Comparison of ENCODE assay signal across 18 cellular contexts in the genomic region with DNA sequence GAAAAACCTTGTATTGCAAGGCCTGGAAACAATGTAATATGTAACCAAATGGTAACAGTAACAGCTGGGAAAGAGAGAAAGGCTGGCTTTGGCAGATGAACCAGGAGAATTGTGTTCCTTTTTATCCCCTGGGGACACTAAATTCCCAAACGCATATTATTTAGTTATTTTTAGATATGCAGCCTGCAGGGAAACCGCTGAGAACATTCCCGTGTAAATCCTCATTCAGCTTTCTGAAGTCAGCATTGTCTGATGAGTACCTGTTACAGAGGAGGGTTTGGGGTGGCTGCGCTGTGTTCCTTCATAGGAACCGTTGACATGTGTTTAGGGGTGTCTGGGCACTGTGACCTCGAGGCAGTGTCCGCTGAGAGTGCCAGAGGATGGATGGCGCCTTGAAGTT.
DNase-seq lines count a peak whose midpoint lies in the region; TF ChIP-seq lines count a peak whose summit lies in the region.
"Had no signal": no experiment of that assay in that cellular context is flagged by ENCODE, and none has a peak within 500 bp of the region (broad histone marks: within the 10 kb centered on the region; RNA-seq: fewer than 3 reads in every experiment).

No MANE protein-coding gene starts in this region.

- H3K4me3 ChIP-seq in fibroblast of mammary gland (ENCODE audit: control insufficient read depth, low read depth, low read length) (no peak overlapping the region), mesendoderm (ENCODE audit: low read length) (no peak overlapping the region), testis (no peak overlapping the region)

- H2AK5ac ChIP-seq in mesendoderm (ENCODE audit: low read length), result no peak overlapping the region

- H4K5ac ChIP-seq in mesendoderm (ENCODE audit: low read length), result no peak overlapping the region

- H3K27me3 ChIP-seq in mesendoderm (ENCODE audit: insufficient read depth, low read length, poor library complexity) (no peaks in the 10 kb centered on the region), testis (no peaks in the 10 kb centered on the region)

- H3K27me3 Mint-ChIP-seq in CD14-positive monocyte (ENCODE audit: low read depth in 3 of 3), result peaks cover 1 to 3% (median 2%) of the 10 kb centered on the region in 3 donors

- H3K36me3 Mint-ChIP-seq in CD14-positive monocyte, result no peaks in the 10 kb centered on the region
- H3K36me3 Mint-ChIP-seq: CD4-positive, alpha-beta memory T cell; naive thymus-derived CD8-positive, alpha-beta T cell had no signal

- no peak overlapping the region for H3K23ac ChIP-seq in mesendoderm (ENCODE audit: low read length)

- no peak for TF ChIP-seq POLR2A in testis (IDR thresholded peaks at IDR 0.05)

- H3K4ac ChIP-seq in mesendoderm (ENCODE audit: low read depth, low read length), result no peak overlapping the region

- H3K9me3 ChIP-seq in testis, result no peaks in the 10 kb centered on the region

- intact Hi-C loops in testis (cut with DNase I; ENCODE audit: low total_unique reads), result no loop called here
- intact Hi-C loops in CD14-positive monocyte (cut with micrococcal nuclease), result no loop called here

- no peak overlapping the region for H3K9ac ChIP-seq in mesendoderm (ENCODE audit: low read length)

- H3K79me2 ChIP-seq in mesendoderm (ENCODE audit: control insufficient read depth, insufficient read depth, low read length), result no peaks in the 10 kb centered on the region

- peak; percentile 6 for DNase-seq in RPMI7951 (ENCODE audit: low read depth)
- DNase-seq in fibroblast of mammary gland (ENCODE audit: low read depth), result peak; percentile 44
- DNase-seq in mesendoderm, result no peak
- peak; percentile 66 for DNase-seq in testis
- no peak for DNase-seq in HuH-7.5 (ENCODE audit: low spot score)
- DNase-seq in germinal center (ENCODE audit: low spot score), result no peak
- DNase-seq in CD14-positive monocyte (ENCODE audit: low spot score), result no peak
- no peak for DNase-seq in HuH-7 (ENCODE audit: low spot score)
- DNase-seq: CD4-positive, alpha-beta memory T cell; central memory CD4-positive, alpha-beta T cell; effector CD4-positive, alpha-beta T cell; hippocampal formation; KBM-7; naive thymus-derived CD8-positive, alpha-beta T cell; NCI-H1694 treated with DMSO at 0.1 percent for 48 hours; posterior cingulate gyrus; stimulated activated CD4-positive, alpha-beta T cell treated with anti-CD3 and anti-CD28 coated beads, Interleukin-4, amount 100 ng/mL, for 24 hours had no signal

- H3K27ac Mint-ChIP-seq in CD14-positive monocyte, result no peak overlapping the region
- H3K27ac Mint-ChIP-seq: activated T-helper 17 cell treated with anti-CD3 and anti-CD28 coated beads, Interleukin-2, amount 50 U/mL, for 72 hours; CD4-positive, alpha-beta memory T cell; naive thymus-derived CD8-positive, alpha-beta T cell had no signal

- H3K79me1 ChIP-seq in mesendoderm (ENCODE audit: low read length), result no peaks in the 10 kb centered on the region

- WGBS in mesendoderm (ENCODE audit: extremely low coverage, insufficient coverage, low lambda C conversion rate), result no CpG with 5 or more reads among the region's 8 CpGs
- 41 to 53% methylated on average over 8 of the region's 8 CpGs for WGBS in testis, 2 donors

- H3K4me3 Mint-ChIP-seq in CD14-positive monocyte, result no peak overlapping the region
- H3K4me3 Mint-ChIP-seq: activated T-helper 17 cell treated with anti-CD3 and anti-CD28 coated beads, Interleukin-2, amount 50 U/mL, for 72 hours; CD4-positive, alpha-beta memory T cell; naive thymus-derived CD8-positive, alpha-beta T cell had no signal

- H3K4me1 ChIP-seq in mesendoderm (ENCODE audit: control insufficient read depth, low read depth, low read length), result peaks cover 5% of the 10 kb centered on the region
- peaks cover 54% of the 10 kb centered on the region for H3K4me1 ChIP-seq in testis

- no peak overlapping the region for H3K4me2 ChIP-seq in mesendoderm (ENCODE audit: low read length)

- no peak overlapping the region for H3K27ac ChIP-seq in mesendoderm (ENCODE audit: low read depth, low read length)
- peak overlapping the region; percentile 75 to 83 for H3K27ac ChIP-seq in testis

- peak overlapping the region; percentile 36 for H3K56ac ChIP-seq in mesendoderm (ENCODE audit: low read length)

- H4K8ac ChIP-seq in mesendoderm (ENCODE audit: low read depth, low read length), result no peak overlapping the region

- no peak overlapping the region for H2BK120ac ChIP-seq in mesendoderm (ENCODE audit: low read depth, low read length)

- H2BK5ac ChIP-seq in mesendoderm (ENCODE audit: low read length), result no peak overlapping the region

- H3K9me3 Mint-ChIP-seq in CD14-positive monocyte, result peaks cover 0 to 2% (median 0%) of the 10 kb centered on the region in 7 donors
- H3K9me3 Mint-ChIP-seq: activated T-helper 17 cell treated with anti-CD3 and anti-CD28 coated beads, Interleukin-2, amount 50 U/mL, for 72 hours; naive thymus-derived CD8-positive, alpha-beta T cell had no signal

- H3K4me1 Mint-ChIP-seq in CD14-positive monocyte, result no peaks in the 10 kb centered on the region
- H3K4me1 Mint-ChIP-seq: activated T-helper 17 cell treated with anti-CD3 and anti-CD28 coated beads, Interleukin-2, amount 50 U/mL, for 72 hours; CD4-positive, alpha-beta memory T cell; naive thymus-derived CD8-positive, alpha-beta T cell had no signal

- H3K36me3 ChIP-seq in mesendoderm (ENCODE audit: control insufficient read depth, insufficient read depth, low read length), result no peaks in the 10 kb centered on the region
- no peaks in the 10 kb centered on the region for H3K36me3 ChIP-seq in testis (ENCODE audit: low read depth, missing control alignments)

- no peak overlapping the region for H2BK15ac ChIP-seq in mesendoderm (replicated peaks; ENCODE audit: low read depth)

- TF ChIP-seq CTCF in fibroblast of mammary gland (conservative IDR thresholded peaks at IDR 0.05; ENCODE audit: control insufficient read depth, insufficient read depth, low read depth, low read length), result no peak
- no peak for TF ChIP-seq CTCF in testis (IDR thresholded peaks at IDR 0.05)
- no peak for TF ChIP-seq CTCF in CD14-positive monocyte (IDR thresholded peaks at IDR 0.05)

- no peak overlapping the region for H3K18ac ChIP-seq in mesendoderm (ENCODE audit: low read length)

Comparison
In these comparisons a context has a peak if more than half of its experiments do, and no peak if none do; other contexts are left out.
1. DNase-seq: peak in RPMI7951 (single experiment), fibroblast of mammary gland (single experiment) and testis (single experiment); none in mesendoderm (single experiment), HuH-7.5 (single experiment), germinal center (single experiment), CD14-positive monocyte (single experiment) and HuH-7 (single experiment).